ENCODE assay signal across 12 cellular contexts in genomic region chr10:24240001-24240751, GRCh38. TPM values are rescaled to one million over a fixed set of nuclear protein-coding genes. Genes with fewer than 3 reads are reported as not detected.
A peak's percentile ranks its signal among the peaks of the same experiment; 100 is the strongest.
DNase-seq lines count a peak whose midpoint lies in the region; ATAC-seq and TF ChIP-seq lines count a peak whose summit lies in the region.
"Had no signal": no experiment of that assay in that cellular context is flagged by ENCODE, and none has a peak within 500 bp of the region (broad histone marks: within the 10 kb centered on the region; RNA-seq: fewer than 3 reads in every experiment).

No MANE protein-coding gene starts in this region.

- H3K4me1 ChIP-seq in body of pancreas: peaks cover 38% of the 10 kb centered on the region

- peak; percentile 50 for DNase-seq in HT-29 (ENCODE audit: low spot score)
- DNase-seq in body of pancreas: peak in 2 of 4 donors; percentile 27 to 28
- peak; percentile 53 to 62 for DNase-seq in lower leg skin (ENCODE audit: low spot score in 2 of 2)
- peak; percentile 18 for DNase-seq in stromal cell of bone marrow (ENCODE audit: low read depth)
- no peak for DNase-seq in SKM-1 (lab: John Stamatoyannopoulos, UW; ENCODE audit: unreplicated experiment)
- no peak for DNase-seq in nucleus accumbens (lab: John Stamatoyannopoulos, UW)
- DNase-seq in stimulated activated CD4-positive, alpha-beta T cell treated with anti-CD3 and anti-CD28 coated beads, Interleukin-4, amount 100 ng/mL, for 1 hour: no peak
- no peak for DNase-seq in NCI-H1694 treated with DMSO at 0.1 percent for 48 hours (lab: John Stamatoyannopoulos, UW)
- DNase-seq: activated B cell treated with CpG ODN at 0.5 μM for 24 hours; glutamatergic neuron; stimulated activated CD4-positive, alpha-beta T cell treated with anti-CD3 and anti-CD28 coated beads, Interleukin-12 subunit alpha, Interleukin-12 subunit beta, amount 100 ng/mL, for 4 hours had no signal

- no peak for ATAC-seq in body of pancreas
- ATAC-seq: stimulated activated effector memory CD8-positive, alpha-beta T cell treated with anti-CD3 and anti-CD28 coated beads, Interleukin-12 subunit alpha, Interleukin-12 subunit beta, amount 100 ng/mL, for 72 hours had no signal

- intact Hi-C loops in body of pancreas (cut with DNase I): no loop called here
- intact Hi-C loops in lower leg skin (cut with DNase I; ENCODE audit: low total_unique reads): no loop called here

- WGBS in body of pancreas, 2 donors: 32 to 35% methylated on average over 8 of the region's 8 CpGs
- 28 to 30% methylated on average over 8 of the region's 8 CpGs for WGBS in lower leg skin, 2 donors

- no peak for TF ChIP-seq CTCF in body of pancreas (IDR thresholded peaks at IDR 0.05)
- TF ChIP-seq CTCF in lower leg skin (IDR thresholded peaks at IDR 0.05): no peak

- H3K4me3 ChIP-seq in body of pancreas: no peak overlapping the region
- H3K4me3 ChIP-seq in lower leg skin (ENCODE audit: low read depth, poor library complexity, severe bottlenecking): no peak overlapping the region

- no peaks in the 10 kb centered on the region for H3K27me3 ChIP-seq in body of pancreas

- no peaks in the 10 kb centered on the region for H3K36me3 ChIP-seq in body of pancreas (replicated peaks in 1 of 2; ENCODE audit: insufficient read depth in 1 of 2, low read depth in 2 of 2)

- no peak for TF ChIP-seq POLR2A in body of pancreas (IDR thresholded peaks at IDR 0.05)
- TF ChIP-seq POLR2A in lower leg skin (IDR thresholded peaks at IDR 0.05): no peak

- no peaks in the 10 kb centered on the region for H3K9me3 ChIP-seq in body of pancreas

- peak overlapping the region; percentile 45 to 86 (median 84) for H3K27ac ChIP-seq in body of pancreas

RNA-seq across cellular contexts. Expression of gene KIAA1217, which starts 31.2 kb away (rescaled TPM):
- 9.4 and 9.6 TPM in 2 replicates for total RNA-seq in HT-29 (2014; rRNA removed; shearing (Covaris generic))
- total RNA-seq in body of pancreas: 10 to 100 TPM; 25.9 to 36.9 TPM
- 10 to 100 TPM; 34.8 to 66.8 (median 52.9) TPM for total RNA-seq in lower leg skin

Comparison
In these comparisons a context has a peak if more than half of its experiments do, and no peak if none do; other contexts are left out.
1. DNase-seq: peak in HT-29 (single experiment), lower leg skin (2 of 2) and stromal cell of bone marrow (single experiment); none in SKM-1 (single experiment), nucleus accumbens (0 of 56), stimulated activated CD4-positive, alpha-beta T cell treated with anti-CD3 and anti-CD28 coated beads, Interleukin-4, amount 100 ng/mL, for 1 hour (single experiment) and NCI-H1694 treated with DMSO at 0.1 percent for 48 hours (single experiment).